Comparison of ENCODE assay signal across 2 cellular contexts in the genomic region with DNA sequence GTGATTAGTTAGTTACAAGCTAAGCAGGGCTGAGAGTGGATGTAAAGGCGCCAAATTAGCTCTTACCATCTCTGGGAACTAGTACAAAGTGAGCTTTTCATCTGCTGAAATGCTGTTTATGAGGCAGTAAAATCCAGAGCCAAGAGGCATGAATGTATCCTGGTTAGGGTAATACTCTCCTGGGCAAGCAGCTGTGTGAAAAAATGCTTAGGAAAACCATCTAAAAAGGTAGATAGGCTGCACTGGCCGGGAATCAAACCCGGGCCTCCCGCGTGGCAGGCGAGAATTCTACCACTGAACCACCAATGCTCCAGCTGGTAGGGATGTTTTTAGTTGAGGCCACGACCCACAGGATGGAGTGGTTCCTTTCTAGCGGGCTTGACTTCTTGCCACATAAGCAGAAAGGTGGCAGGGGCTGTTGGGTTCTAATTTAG.
TF ChIP-seq lines count a peak whose summit lies in the region.

No MANE protein-coding gene starts in this region.

TF ChIP-seq in A549, 52 proteins besides CTCF, POLR2A, EP300 and RAD21:
- TF ChIP-seq, protein P1, sequence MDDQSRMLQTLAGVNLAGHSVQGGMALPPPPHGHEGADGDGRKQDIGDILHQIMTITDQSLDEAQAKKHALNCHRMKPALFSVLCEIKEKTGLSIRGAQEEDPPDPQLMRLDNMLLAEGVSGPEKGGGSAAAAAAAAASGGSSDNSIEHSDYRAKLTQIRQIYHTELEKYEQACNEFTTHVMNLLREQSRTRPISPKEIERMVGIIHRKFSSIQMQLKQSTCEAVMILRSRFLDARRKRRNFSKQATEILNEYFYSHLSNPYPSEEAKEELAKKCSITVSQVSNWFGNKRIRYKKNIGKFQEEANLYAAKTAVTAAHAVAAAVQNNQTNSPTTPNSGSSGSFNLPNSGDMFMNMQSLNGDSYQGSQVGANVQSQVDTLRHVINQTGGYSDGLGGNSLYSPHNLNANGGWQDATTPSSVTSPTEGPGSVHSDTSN (IDR thresholded peaks at IDR 0.05) = 0 out of 2 replicates have a peak, but pooled peaks have one; percentile 18
- TF ChIP-seq HEYL (CRISPR knock-in tag; IDR thresholded peaks at IDR 0.05) = no peak
- TF ChIP-seq FOSL2 (IDR thresholded peaks at IDR 0.05) = no peak
- TF ChIP-seq FOSL2 (CRISPR knock-in tag; IDR thresholded peaks at IDR 0.05) = no peak
- TF ChIP-seq FOXS1 (CRISPR knock-in tag; IDR thresholded peaks at IDR 0.05) = no peak
- TF ChIP-seq SREBF2 (IDR thresholded peaks at IDR 0.05) = peak; percentile 55
- TF ChIP-seq TP53 (CRISPR knock-in tag; IDR thresholded peaks at IDR 0.05) = no peak
- TF ChIP-seq ZNF302 (CRISPR knock-in tag; IDR thresholded peaks at IDR 0.05) = no peak
- TF ChIP-seq, protein P2, sequence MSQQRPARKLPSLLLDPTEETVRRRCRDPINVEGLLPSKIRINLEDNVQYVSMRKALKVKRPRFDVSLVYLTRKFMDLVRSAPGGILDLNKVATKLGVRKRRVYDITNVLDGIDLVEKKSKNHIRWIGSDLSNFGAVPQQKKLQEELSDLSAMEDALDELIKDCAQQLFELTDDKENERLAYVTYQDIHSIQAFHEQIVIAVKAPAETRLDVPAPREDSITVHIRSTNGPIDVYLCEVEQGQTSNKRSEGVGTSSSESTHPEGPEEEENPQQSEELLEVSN (IDR thresholded peaks at IDR 0.05; ENCODE audit: borderline replicate concordance, low read depth) = no peak
- TF ChIP-seq MAZ (IDR thresholded peaks at IDR 0.05; ENCODE audit: borderline replicate concordance, low read depth, low read length) = no peak
- TF ChIP-seq RNF2 (IDR thresholded peaks at IDR 0.05; ENCODE audit: borderline replicate concordance, low read depth) = no peak
- no peak for TF ChIP-seq ZSCAN20 (CRISPR knock-in tag; IDR thresholded peaks at IDR 0.05)
- TF ChIP-seq MAFK (IDR thresholded peaks at IDR 0.05; ENCODE audit: partially characterized antibody) = peak; percentile 68
- TF ChIP-seq HOXB5 (CRISPR knock-in tag; IDR thresholded peaks at IDR 0.05) = no peak
- no peak for TF ChIP-seq EHF (CRISPR knock-in tag; IDR thresholded peaks at IDR 0.05)
- TF ChIP-seq, protein P3, sequence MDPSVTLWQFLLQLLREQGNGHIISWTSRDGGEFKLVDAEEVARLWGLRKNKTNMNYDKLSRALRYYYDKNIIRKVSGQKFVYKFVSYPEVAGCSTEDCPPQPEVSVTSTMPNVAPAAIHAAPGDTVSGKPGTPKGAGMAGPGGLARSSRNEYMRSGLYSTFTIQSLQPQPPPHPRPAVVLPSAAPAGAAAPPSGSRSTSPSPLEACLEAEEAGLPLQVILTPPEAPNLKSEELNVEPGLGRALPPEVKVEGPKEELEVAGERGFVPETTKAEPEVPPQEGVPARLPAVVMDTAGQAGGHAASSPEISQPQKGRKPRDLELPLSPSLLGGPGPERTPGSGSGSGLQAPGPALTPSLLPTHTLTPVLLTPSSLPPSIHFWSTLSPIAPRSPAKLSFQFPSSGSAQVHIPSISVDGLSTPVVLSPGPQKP (IDR thresholded peaks at IDR 0.05; ENCODE audit: low read depth, low read length) = no peak
- TF ChIP-seq JUN (IDR thresholded peaks at IDR 0.05) = no peak
- peak in 1 of 2 experiments; percentile 38; a peak in 1 of 4 replicates for TF ChIP-seq CEBPB (IDR thresholded peaks at IDR 0.05)
- TF ChIP-seq, protein P4, sequence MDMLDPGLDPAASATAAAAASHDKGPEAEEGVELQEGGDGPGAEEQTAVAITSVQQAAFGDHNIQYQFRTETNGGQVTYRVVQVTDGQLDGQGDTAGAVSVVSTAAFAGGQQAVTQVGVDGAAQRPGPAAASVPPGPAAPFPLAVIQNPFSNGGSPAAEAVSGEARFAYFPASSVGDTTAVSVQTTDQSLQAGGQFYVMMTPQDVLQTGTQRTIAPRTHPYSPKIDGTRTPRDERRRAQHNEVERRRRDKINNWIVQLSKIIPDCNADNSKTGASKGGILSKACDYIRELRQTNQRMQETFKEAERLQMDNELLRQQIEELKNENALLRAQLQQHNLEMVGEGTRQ (IDR thresholded peaks at IDR 0.05) = no peak
- TF ChIP-seq, protein P5, sequence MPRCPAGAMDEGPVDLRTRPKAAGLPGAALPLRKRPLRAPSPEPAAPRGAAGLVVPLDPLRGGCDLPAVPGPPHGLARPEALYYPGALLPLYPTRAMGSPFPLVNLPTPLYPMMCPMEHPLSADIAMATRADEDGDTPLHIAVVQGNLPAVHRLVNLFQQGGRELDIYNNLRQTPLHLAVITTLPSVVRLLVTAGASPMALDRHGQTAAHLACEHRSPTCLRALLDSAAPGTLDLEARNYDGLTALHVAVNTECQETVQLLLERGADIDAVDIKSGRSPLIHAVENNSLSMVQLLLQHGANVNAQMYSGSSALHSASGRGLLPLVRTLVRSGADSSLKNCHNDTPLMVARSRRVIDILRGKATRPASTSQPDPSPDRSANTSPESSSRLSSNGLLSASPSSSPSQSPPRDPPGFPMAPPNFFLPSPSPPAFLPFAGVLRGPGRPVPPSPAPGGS (IDR thresholded peaks at IDR 0.05) = no peak
TF ChIP-seq in A549: peak in this region for 4.

TF ChIP-seq in SK-N-SH treated with all-trans-retinoic acid at 6 μM for 48 hours, 23 proteins besides CTCF, POLR2A, EP300 and RAD21 (continued from another document):
- TF ChIP-seq, protein P6, sequence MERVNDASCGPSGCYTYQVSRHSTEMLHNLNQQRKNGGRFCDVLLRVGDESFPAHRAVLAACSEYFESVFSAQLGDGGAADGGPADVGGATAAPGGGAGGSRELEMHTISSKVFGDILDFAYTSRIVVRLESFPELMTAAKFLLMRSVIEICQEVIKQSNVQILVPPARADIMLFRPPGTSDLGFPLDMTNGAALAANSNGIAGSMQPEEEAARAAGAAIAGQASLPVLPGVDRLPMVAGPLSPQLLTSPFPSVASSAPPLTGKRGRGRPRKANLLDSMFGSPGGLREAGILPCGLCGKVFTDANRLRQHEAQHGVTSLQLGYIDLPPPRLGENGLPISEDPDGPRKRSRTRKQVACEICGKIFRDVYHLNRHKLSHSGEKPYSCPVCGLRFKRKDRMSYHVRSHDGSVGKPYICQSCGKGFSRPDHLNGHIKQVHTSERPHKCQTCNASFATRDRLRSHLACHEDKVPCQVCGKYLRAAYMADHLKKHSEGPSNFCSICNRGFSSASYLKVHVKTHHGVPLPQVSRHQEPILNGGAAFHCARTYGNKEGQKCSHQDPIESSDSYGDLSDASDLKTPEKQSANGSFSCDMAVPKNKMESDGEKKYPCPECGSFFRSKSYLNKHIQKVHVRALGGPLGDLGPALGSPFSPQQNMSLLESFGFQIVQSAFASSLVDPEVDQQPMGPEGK (CRISPR knock-in tag; IDR thresholded peaks at IDR 0.05; ENCODE audit: borderline replicate concordance) = no peak
- TF ChIP-seq OSR1 (CRISPR knock-in tag; IDR thresholded peaks at IDR 0.05) (no peak), ZC3H10 (CRISPR knock-in tag; IDR thresholded peaks at IDR 0.05) (no peak), ZNF70 (CRISPR knock-in tag; IDR thresholded peaks at IDR 0.05) (no peak), GLIS3 (CRISPR knock-in tag; IDR thresholded peaks at IDR 0.05) (no peak), TCF4 (CRISPR knock-in tag; IDR thresholded peaks at IDR 0.05; ENCODE audit: borderline replicate concordance) (no peak), ZFP30 (CRISPR knock-in tag; IDR thresholded peaks at IDR 0.05) (no peak), CSDC2 (CRISPR knock-in tag; IDR thresholded peaks at IDR 0.05) (no peak), BACH2 (CRISPR knock-in tag; IDR thresholded peaks at IDR 0.05; ENCODE audit: borderline replicate concordance) (no peak), ZNF8 (CRISPR knock-in tag; IDR thresholded peaks at IDR 0.05) (no peak), ZNF565 (CRISPR knock-in tag; conservative IDR thresholded peaks at IDR 0.05; ENCODE audit: low read depth) (no peak), ESRRG (CRISPR knock-in tag; IDR thresholded peaks at IDR 0.05) (no peak), RARB (CRISPR knock-in tag; IDR thresholded peaks at IDR 0.05) (no peak), PPARA (CRISPR knock-in tag; IDR thresholded peaks at IDR 0.05; ENCODE audit: borderline replicate concordance) (no peak)
- TF ChIP-seq, protein P7, sequence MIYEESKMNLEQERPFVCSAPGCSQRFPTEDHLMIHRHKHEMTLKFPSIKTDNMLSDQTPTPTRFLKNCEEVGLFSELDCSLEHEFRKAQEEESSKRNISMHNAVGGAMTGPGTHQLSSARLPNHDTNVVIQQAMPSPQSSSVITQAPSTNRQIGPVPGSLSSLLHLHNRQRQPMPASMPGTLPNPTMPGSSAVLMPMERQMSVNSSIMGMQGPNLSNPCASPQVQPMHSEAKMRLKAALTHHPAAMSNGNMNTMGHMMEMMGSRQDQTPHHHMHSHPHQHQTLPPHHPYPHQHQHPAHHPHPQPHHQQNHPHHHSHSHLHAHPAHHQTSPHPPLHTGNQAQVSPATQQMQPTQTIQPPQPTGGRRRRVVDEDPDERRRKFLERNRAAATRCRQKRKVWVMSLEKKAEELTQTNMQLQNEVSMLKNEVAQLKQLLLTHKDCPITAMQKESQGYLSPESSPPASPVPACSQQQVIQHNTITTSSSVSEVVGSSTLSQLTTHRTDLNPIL (CRISPR knock-in tag; IDR thresholded peaks at IDR 0.05; ENCODE audit: low read depth) = no peak
- TF ChIP-seq, protein P8, sequence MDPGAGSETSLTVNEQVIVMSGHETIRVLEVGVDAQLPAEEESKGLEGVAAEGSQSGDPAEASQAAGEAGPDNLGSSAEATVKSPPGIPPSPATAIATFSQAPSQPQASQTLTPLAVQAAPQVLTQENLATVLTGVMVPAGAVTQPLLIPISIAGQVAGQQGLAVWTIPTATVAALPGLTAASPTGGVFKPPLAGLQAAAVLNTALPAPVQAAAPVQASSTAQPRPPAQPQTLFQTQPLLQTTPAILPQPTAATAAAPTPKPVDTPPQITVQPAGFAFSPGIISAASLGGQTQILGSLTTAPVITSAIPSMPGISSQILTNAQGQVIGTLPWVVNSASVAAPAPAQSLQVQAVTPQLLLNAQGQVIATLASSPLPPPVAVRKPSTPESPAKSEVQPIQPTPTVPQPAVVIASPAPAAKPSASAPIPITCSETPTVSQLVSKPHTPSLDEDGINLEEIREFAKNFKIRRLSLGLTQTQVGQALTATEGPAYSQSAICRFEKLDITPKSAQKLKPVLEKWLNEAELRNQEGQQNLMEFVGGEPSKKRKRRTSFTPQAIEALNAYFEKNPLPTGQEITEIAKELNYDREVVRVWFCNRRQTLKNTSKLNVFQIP (CRISPR knock-in tag; IDR thresholded peaks at IDR 0.05; ENCODE audit: borderline replicate concordance, low read depth) = no peak
- TF ChIP-seq, protein P9, sequence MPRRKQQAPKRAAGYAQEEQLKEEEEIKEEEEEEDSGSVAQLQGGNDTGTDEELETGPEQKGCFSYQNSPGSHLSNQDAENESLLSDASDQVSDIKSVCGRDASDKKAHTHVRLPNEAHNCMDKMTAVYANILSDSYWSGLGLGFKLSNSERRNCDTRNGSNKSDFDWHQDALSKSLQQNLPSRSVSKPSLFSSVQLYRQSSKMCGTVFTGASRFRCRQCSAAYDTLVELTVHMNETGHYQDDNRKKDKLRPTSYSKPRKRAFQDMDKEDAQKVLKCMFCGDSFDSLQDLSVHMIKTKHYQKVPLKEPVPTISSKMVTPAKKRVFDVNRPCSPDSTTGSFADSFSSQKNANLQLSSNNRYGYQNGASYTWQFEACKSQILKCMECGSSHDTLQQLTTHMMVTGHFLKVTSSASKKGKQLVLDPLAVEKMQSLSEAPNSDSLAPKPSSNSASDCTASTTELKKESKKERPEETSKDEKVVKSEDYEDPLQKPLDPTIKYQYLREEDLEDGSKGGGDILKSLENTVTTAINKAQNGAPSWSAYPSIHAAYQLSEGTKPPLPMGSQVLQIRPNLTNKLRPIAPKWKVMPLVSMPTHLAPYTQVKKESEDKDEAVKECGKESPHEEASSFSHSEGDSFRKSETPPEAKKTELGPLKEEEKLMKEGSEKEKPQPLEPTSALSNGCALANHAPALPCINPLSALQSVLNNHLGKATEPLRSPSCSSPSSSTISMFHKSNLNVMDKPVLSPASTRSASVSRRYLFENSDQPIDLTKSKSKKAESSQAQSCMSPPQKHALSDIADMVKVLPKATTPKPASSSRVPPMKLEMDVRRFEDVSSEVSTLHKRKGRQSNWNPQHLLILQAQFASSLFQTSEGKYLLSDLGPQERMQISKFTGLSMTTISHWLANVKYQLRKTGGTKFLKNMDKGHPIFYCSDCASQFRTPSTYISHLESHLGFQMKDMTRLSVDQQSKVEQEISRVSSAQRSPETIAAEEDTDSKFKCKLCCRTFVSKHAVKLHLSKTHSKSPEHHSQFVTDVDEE (CRISPR knock-in tag; IDR thresholded peaks at IDR 0.05) = no peak
